ENCODE assay signal across 7 cellular contexts in the genomic region with DNA sequence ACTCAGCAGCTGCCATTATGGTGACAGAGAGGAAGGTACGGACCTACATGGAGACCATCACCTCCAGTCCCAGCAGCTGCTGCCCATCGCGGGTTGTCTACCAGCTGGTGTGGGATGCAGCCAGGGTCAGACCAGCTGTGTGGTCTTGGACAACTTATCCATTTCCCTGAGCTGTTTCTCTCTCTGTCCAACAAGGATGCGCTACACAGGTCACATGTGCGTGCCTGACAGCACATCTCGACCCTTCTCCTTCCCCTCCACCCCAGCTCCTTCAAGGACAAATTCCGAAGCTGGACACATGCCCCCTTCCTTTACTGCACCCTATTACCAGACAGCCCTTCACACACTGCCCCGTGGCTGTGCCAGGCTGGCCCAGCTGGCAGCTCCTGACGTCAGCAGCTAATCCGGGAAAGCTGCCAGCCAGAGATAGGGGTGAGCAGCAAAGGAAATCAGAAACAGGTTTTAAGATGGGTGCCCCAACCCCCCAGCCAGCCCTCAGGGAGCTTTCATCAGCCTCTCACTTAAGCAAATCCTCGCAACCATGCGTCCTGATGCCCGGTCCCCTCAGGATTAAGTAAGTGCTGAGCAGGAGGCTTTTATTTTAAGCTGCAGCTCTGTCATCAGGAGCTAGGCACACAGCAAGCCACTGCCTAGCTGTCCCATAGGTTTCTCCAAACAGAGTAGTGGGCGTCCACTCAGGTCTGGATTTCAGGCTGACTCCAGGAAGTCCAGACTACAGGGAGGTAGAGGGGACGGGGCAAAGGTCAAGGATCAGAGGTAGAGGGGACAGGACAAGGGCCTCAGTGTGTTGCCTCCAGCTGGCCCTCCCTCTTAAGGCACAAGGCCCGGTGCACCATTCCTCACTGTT. TPM values are rescaled to one million over a fixed set of nuclear protein-coding genes. Genes with fewer than 3 reads are reported as not detected.
DNase-seq lines count a peak whose midpoint lies in the region; ATAC-seq and TF ChIP-seq lines count a peak whose summit lies in the region.

No MANE protein-coding gene starts in this region.

- ATAC-seq in activated CD8-positive, alpha-beta T cell treated with anti-CD3 and anti-CD28 coated beads for 36 hours = no peak

- H3K27me3 Mint-ChIP-seq in activated CD8-positive, alpha-beta T cell treated with anti-CD3 and anti-CD28 coated beads for 36 hours = no peaks in the 10 kb centered on the region

- TF ChIP-seq EP300 in tibial nerve (IDR thresholded peaks at IDR 0.05) = peak in 1 of 2 donors; percentile 61

- peaks cover 19% of the 10 kb centered on the region for H3K4me1 Mint-ChIP-seq in activated CD8-positive, alpha-beta T cell treated with anti-CD3 and anti-CD28 coated beads for 36 hours (ENCODE audit: low read depth)

- H3K27ac Mint-ChIP-seq in activated CD8-positive, alpha-beta T cell treated with anti-CD3 and anti-CD28 coated beads for 36 hours = no peak overlapping the region

- DNase-seq in Karpas-422 = peak; percentile 57
- peak in 1 of 2 donors; percentile 74 for DNase-seq in ascending aorta (ENCODE audit: low spot score in 2 of 2)
- DNase-seq in iris pigment epithelial cell (ENCODE audit: low read depth) = peak; percentile 40
- peak in 1 of 2 donors; percentile 44 for DNase-seq in tibial nerve (ENCODE audit: low spot score in 2 of 2)
- DNase-seq in activated CD8-positive, alpha-beta T cell treated with anti-CD3 and anti-CD28 coated beads for 36 hours = no peak
- no peak for DNase-seq in NCI-H526 treated with DMSO at 0.1 percent for 48 hours (lab: John Stamatoyannopoulos, UW)
- no peak for DNase-seq in KG1 (lab: John Stamatoyannopoulos, UW)

- no peak overlapping the region for H3K4me2 ChIP-seq in Karpas-422 (ENCODE audit: low read depth, low read length, poor library complexity, severe bottlenecking)

- H3K27ac ChIP-seq in Karpas-422 (ENCODE audit: low read length) (no peak overlapping the region), ascending aorta (peak overlapping the region; percentile 27 to 63), tibial nerve (peak overlapping the region; percentile 43 to 87 (median 66))

- H3K9me2 ChIP-seq in Karpas-422 (replicated peaks; ENCODE audit: insufficient read depth, low read length) = no peaks in the 10 kb centered on the region

- no peak for TF ChIP-seq POLR2A in tibial nerve (IDR thresholded peaks at IDR 0.05)

- H3K4me3 ChIP-seq in Karpas-422 (ENCODE audit: low read length) (no peak overlapping the region), ascending aorta (no peak overlapping the region), tibial nerve (no peak overlapping the region)

- CTCF ChIA-PET in activated CD8-positive, alpha-beta T cell treated with anti-CD3 and anti-CD28 coated beads for 36 hours (lab: Charles Lee) = interaction anchor here (0.8 to 8.9 kb wide), 16 partner anchors 9 to 194 kb away, joined by 3 to 106 read pairs (median 14); a partner anchor contains a TSS

- POLR2A ChIA-PET in activated CD8-positive, alpha-beta T cell treated with anti-CD3 and anti-CD28 coated beads for 36 hours (lab: Charles Lee) = interaction anchor here (0.9 to 2.9 kb wide), 3 partner anchors 44 to 67 kb away, joined by 3 to 15 read pairs (median 8); a partner anchor contains a TSS

- no peaks in the 10 kb centered on the region for H4K20me1 ChIP-seq in Karpas-422 (ENCODE audit: insufficient read depth, low read depth, low read length)

- no peak overlapping the region for H2AFZ ChIP-seq in Karpas-422 (ENCODE audit: low read length)

- H3K36me3 ChIP-seq in Karpas-422 (ENCODE audit: insufficient read depth, low read length) = no peaks in the 10 kb centered on the region
- H3K36me3 ChIP-seq in ascending aorta = peaks cover 11 to 22% of the 10 kb centered on the region in 2 donors
- H3K36me3 ChIP-seq in tibial nerve = peaks cover 0 to 31% (median 0%) of the 10 kb centered on the region in 3 donors

- H3K4me3 Mint-ChIP-seq in activated CD8-positive, alpha-beta T cell treated with anti-CD3 and anti-CD28 coated beads for 36 hours = no peak overlapping the region

- H3K9ac ChIP-seq in Karpas-422 (ENCODE audit: low read length) = no peak overlapping the region

- H3K27me3 ChIP-seq in Karpas-422 (ENCODE audit: low read length) (no peaks in the 10 kb centered on the region), ascending aorta (no peaks in the 10 kb centered on the region), tibial nerve (no peaks in the 10 kb centered on the region)

- 30 to 36% methylated on average over 16 of the region's 16 CpGs for WGBS in tibial nerve, 2 donors

- H3K9me3 ChIP-seq in Karpas-422 (ENCODE audit: low read length) (no peaks in the 10 kb centered on the region), ascending aorta (no peaks in the 10 kb centered on the region), tibial nerve (no peaks in the 10 kb centered on the region)

- H3K4me1 ChIP-seq in Karpas-422 (ENCODE audit: low read length) = peaks cover 17% of the 10 kb centered on the region
- peaks cover 0 to 10% of the 10 kb centered on the region in 2 donors for H3K4me1 ChIP-seq in ascending aorta
- H3K4me1 ChIP-seq in tibial nerve = peaks cover 0 to 55% (median 22%) of the 10 kb centered on the region in 4 donors

- no peak for TF ChIP-seq CTCF in ascending aorta (IDR thresholded peaks at IDR 0.05)
- TF ChIP-seq CTCF in tibial nerve (IDR thresholded peaks at IDR 0.05) = no peak
- TF ChIP-seq CTCF in activated CD8-positive, alpha-beta T cell treated with anti-CD3 and anti-CD28 coated beads for 36 hours (IDR thresholded peaks at IDR 0.05) = no peak

- intact Hi-C loops in ascending aorta (cut with DNase I) = no loop called here
- intact Hi-C loops in activated CD8-positive, alpha-beta T cell treated with anti-CD3 and anti-CD28 coated beads for 36 hours (cut with micrococcal nuclease) = loop anchor here (5.0 kb wide), 1 partner anchor 125 kb away; no protein-coding TSS in a partner anchor

- no peaks in the 10 kb centered on the region for H3K36me3 Mint-ChIP-seq in activated CD8-positive, alpha-beta T cell treated with anti-CD3 and anti-CD28 coated beads for 36 hours (ENCODE audit: low read depth)

- H3K9me3 Mint-ChIP-seq in activated CD8-positive, alpha-beta T cell treated with anti-CD3 and anti-CD28 coated beads for 36 hours = no peaks in the 10 kb centered on the region

- H3K79me2 ChIP-seq in Karpas-422 (ENCODE audit: low read length) = no peaks in the 10 kb centered on the region

RNA-seq across cellular contexts. Expression of a gene that starts 20.3 kb away (rescaled TPM):
- total RNA-seq in Karpas-422 (2014; rRNA removed; shearing (Covaris generic); ENCODE audit: low replicate concordance) = 4.4 and 6.8 TPM in 2 replicates
- total RNA-seq in ascending aorta (20.2 TPM), tibial nerve (10 to 100 TPM; 20.1 to 49.4 (median 43.9) TPM)
- 1 to 10 TPM; 1.4 to 2.0 TPM for total RNA-seq in activated CD8-positive, alpha-beta T cell treated with anti-CD3 and anti-CD28 coated beads for 36 hours

RNA-seq across cellular contexts. Expression of a gene that starts 44.6 kb away (rescaled TPM):
- total RNA-seq in Karpas-422 (2014; rRNA removed; shearing (Covaris generic); ENCODE audit: low replicate concordance) = 43.7 and 46.8 TPM in 2 replicates
- 55.8 TPM for total RNA-seq in ascending aorta
- total RNA-seq in tibial nerve = 10 to 100 TPM; 50.8 to 67.3 (median 56.9) TPM
- total RNA-seq in activated CD8-positive, alpha-beta T cell treated with anti-CD3 and anti-CD28 coated beads for 36 hours = 10 to 100 TPM; 27.0 to 28.5 TPM

Comparison
In these comparisons a context has a peak if more than half of its experiments do, and no peak if none do; other contexts are left out.
1. DNase-seq: peak in Karpas-422 (single experiment) and iris pigment epithelial cell (single experiment); none in activated CD8-positive, alpha-beta T cell treated with anti-CD3 and anti-CD28 coated beads for 36 hours (single experiment), NCI-H526 treated with DMSO at 0.1 percent for 48 hours (single experiment) and KG1 (single experiment).